ENCODE assay signal across 9 cellular contexts in genomic region chr1:224183591-224184312, GRCh38. TPM values are rescaled to one million over a fixed set of nuclear protein-coding genes. Genes with fewer than 3 reads are reported as not detected.
DNase-seq lines count a peak whose midpoint lies in the region; ATAC-seq, FAIRE-seq and TF ChIP-seq lines count a peak whose summit lies in the region.
"Had no signal": no experiment of that assay in that cellular context is flagged by ENCODE, and none has a peak within 500 bp of the region (broad histone marks: within the 10 kb centered on the region; RNA-seq: fewer than 3 reads in every experiment).

No MANE protein-coding gene starts in this region.

- H3K27ac ChIP-seq in VCaP (peak overlapping the region; percentile 95), kidney (ENCODE audit: low read depth in 2 of 2, low read length in 2 of 2) (peak overlapping the region; percentile 88 to 94)

- peaks cover 4 to 5% of the 10 kb centered on the region in 2 donors for H3K4me1 ChIP-seq in kidney (ENCODE audit: control insufficient read depth in 1 of 2, insufficient read depth in 1 of 2, low read depth in 1 of 2, low read length in 2 of 2)

- ATAC-seq in HG02798 (IDR thresholded peaks at IDR 0.05; ENCODE audit: poor library complexity, unreplicated experiment) = peak; percentile 58

- H3K9me3 ChIP-seq in kidney (ENCODE audit: control insufficient read depth in 1 of 2, low read length in 2 of 2) = no peaks in the 10 kb centered on the region

- no peak for TF ChIP-seq CTCF in VCaP (conservative IDR thresholded peaks at IDR 0.05)
- TF ChIP-seq CTCF in cardiac fibroblast (IDR thresholded peaks at IDR 0.05; ENCODE audit: low read depth, low read length) = no peak
- TF ChIP-seq CTCF in kidney (IDR thresholded peaks at IDR 0.05; ENCODE audit: borderline replicate concordance, extremely low read depth, insufficient read depth) = no peak

- no peak for FAIRE-seq in kidney (lab: Jason Lieb, UNC)
- FAIRE-seq: G401.6 had no signal

- peak overlapping the region; percentile 76 to 86 for H3K4me3 ChIP-seq in cardiac fibroblast (replicated peaks in 1 of 2; ENCODE audit: low read depth in 2 of 2, low read length in 2 of 2)
- H3K4me3 ChIP-seq in kidney (ENCODE audit: low read length in 2 of 2) = peak overlapping the region; percentile 68 to 73

- DNase-seq in NCI-H345 (lab: John Stamatoyannopoulos, UW) (peak; percentile 60), NCI-H345 treated with DMSO at 0.1 percent for 48 hours (lab: John Stamatoyannopoulos, UW; ENCODE audit: unreplicated experiment) (no peak), NCI-H1105 treated with DMSO at 0.1 percent for 48 hours (lab: John Stamatoyannopoulos, UW) (peak; percentile 65), cardiac fibroblast (ENCODE audit: low read depth in 2 of 2) (peak; percentile 60 to 78), kidney (peak; percentile 90)
- peak; percentile 34 to 47 for DNase-seq in stimulated activated CD4-positive, alpha-beta T cell treated with anti-CD3 and anti-CD28 coated beads, Interleukin-15, amount 100 ng/mL, for 1 hour (ENCODE audit: low read depth in 1 of 2, low spot score in 1 of 2)

- intact Hi-C loops in kidney (cut with DNase I) = no loop called here

- peak overlapping the region; percentile 76 to 87 for H3K9ac ChIP-seq in kidney (ENCODE audit: low read length in 2 of 2)

- H3K36me3 ChIP-seq in kidney (ENCODE audit: control insufficient read depth in 1 of 2, insufficient read depth in 2 of 2, low read length in 2 of 2) = no peaks in the 10 kb centered on the region

RNA-seq across cellular contexts. Expression of gene DEGS1, which starts 0.7 kb away (rescaled TPM):
- total RNA-seq in kidney = 83.1 TPM
- polyA plus RNA-seq in kidney (ENCODE audit: insufficient read depth, low read depth, low replicate concordance) = 32.5 TPM
